ENCODE assay signal across 1 cellular context in the genomic region with DNA sequence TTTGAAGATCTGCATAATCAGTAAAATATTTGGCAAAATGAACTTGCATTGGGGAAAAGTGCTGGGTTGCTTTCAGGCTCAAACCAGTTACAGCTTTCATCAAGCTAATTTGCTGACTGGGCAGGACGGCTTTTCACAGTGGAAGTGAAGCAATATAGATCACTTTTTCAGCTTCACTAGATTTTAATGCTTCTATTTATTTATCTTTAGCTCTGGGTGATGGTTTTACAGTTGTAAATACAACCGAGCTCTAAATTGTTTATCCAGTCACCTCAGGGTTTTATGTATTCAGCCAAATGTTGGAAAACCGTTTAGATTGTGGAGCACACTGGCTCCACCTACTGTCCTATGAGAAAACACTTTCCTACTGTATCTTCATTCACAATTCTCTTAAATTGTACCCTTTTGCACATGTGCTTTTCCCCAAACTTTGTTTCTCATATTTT.
TF ChIP-seq lines count a peak whose summit lies in the region.

No MANE protein-coding gene starts in this region.

TF ChIP-seq in GM23338, 12 proteins besides CTCF, POLR2A, EP300 and RAD21 (continued from another document):
- TF ChIP-seq, protein P1, sequence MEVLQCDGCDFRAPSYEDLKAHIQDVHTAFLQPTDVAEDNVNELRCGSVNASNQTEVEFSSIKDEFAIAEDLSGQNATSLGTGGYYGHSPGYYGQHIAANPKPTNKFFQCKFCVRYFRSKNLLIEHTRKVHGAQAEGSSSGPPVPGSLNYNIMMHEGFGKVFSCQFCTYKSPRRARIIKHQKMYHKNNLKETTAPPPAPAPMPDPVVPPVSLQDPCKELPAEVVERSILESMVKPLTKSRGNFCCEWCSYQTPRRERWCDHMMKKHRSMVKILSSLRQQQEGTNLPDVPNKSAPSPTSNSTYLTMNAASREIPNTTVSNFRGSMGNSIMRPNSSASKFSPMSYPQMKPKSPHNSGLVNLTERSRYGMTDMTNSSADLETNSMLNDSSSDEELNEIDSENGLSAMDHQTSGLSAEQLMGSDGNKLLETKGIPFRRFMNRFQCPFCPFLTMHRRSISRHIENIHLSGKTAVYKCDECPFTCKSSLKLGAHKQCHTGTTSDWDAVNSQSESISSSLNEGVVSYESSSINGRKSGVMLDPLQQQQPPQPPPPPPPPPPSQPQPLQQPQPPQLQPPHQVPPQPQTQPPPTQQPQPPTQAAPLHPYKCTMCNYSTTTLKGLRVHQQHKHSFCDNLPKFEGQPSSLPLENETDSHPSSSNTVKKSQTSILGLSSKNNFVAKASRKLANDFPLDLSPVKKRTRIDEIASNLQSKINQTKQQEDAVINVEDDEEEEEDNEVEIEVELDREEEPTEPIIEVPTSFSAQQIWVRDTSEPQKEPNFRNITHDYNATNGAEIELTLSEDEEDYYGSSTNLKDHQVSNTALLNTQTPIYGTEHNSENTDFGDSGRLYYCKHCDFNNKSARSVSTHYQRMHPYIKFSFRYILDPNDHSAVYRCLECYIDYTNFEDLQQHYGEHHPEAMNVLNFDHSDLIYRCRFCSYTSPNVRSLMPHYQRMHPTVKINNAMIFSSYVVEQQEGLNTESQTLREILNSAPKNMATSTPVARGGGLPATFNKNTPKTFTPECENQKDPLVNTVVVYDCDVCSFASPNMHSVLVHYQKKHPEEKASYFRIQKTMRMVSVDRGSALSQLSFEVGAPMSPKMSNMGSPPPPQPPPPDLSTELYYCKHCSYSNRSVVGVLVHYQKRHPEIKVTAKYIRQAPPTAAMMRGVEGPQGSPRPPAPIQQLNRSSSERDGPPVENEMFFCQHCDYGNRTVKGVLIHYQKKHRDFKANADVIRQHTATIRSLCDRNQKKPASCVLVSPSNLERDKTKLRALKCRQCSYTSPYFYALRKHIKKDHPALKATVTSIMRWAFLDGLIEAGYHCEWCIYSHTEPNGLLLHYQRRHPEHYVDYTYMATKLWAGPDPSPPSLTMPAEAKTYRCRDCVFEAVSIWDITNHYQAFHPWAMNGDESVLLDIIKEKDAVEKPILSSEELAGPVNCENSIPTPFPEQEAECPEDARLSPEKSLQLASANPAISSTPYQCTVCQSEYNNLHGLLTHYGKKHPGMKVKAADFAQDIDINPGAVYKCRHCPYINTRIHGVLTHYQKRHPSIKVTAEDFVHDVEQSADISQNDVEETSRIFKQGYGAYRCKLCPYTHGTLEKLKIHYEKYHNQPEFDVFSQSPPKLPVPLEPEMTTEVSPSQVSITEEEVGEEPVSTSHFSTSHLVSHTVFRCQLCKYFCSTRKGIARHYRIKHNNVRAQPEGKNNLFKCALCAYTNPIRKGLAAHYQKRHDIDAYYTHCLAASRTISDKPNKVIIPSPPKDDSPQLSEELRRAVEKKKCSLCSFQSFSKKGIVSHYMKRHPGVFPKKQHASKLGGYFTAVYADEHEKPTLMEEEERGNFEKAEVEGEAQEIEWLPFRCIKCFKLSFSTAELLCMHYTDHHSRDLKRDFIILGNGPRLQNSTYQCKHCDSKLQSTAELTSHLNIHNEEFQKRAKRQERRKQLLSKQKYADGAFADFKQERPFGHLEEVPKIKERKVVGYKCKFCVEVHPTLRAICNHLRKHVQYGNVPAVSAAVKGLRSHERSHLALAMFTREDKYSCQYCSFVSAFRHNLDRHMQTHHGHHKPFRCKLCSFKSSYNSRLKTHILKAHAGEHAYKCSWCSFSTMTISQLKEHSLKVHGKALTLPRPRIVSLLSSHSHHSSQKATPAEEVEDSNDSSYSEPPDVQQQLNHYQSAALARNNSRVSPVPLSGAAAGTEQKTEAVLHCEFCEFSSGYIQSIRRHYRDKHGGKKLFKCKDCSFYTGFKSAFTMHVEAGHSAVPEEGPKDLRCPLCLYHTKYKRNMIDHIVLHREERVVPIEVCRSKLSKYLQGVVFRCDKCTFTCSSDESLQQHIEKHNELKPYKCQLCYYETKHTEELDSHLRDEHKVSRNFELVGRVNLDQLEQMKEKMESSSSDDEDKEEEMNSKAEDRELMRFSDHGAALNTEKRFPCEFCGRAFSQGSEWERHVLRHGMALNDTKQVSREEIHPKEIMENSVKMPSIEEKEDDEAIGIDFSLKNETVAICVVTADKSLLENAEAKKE (CRISPR knock-in tag; IDR thresholded peaks at IDR 0.05), result no peak
- TF ChIP-seq ZNF114 (CRISPR knock-in tag; IDR thresholded peaks at IDR 0.05), result no peak
- no peak for TF ChIP-seq CREB1 (CRISPR knock-in tag; IDR thresholded peaks at IDR 0.05; ENCODE audit: low read depth)
- no peak for TF ChIP-seq JUNB (IDR thresholded peaks at IDR 0.05; ENCODE audit: unreplicated experiment)
- TF ChIP-seq NANOG (IDR thresholded peaks at IDR 0.05; ENCODE audit: borderline replicate concordance), result no peak
- no peak for TF ChIP-seq POLR2AphosphoS5 (IDR thresholded peaks at IDR 0.05; ENCODE audit: low read depth)
